ENCODE assay signal across 9 cellular contexts in genomic region chr7:118288098-118288497, GRCh38.
DNase-seq lines count a peak whose midpoint lies in the region; ATAC-seq and TF ChIP-seq lines count a peak whose summit lies in the region.
"Had no signal": no experiment of that assay in that cellular context is flagged by ENCODE, and none has a peak within 500 bp of the region (broad histone marks: within the 10 kb centered on the region; RNA-seq: fewer than 3 reads in every experiment).

No MANE protein-coding gene starts in this region.

- H3K27me3 Mint-ChIP-seq in endothelial cell (ENCODE audit: unreplicated experiment), result peaks cover 4% of the 10 kb centered on the region

- peaks cover 10% of the 10 kb centered on the region for H3K4me1 Mint-ChIP-seq in endothelial cell (ENCODE audit: unreplicated experiment)

- TF ChIP-seq CTCF in endothelial cell (IDR thresholded peaks at IDR 0.05; ENCODE audit: unreplicated experiment), result no peak

- DNase-seq in M059J (ENCODE audit: low read depth), result peak; percentile 4
- no peak for DNase-seq in endothelial cell (ENCODE audit: low spot score)
- no peak for DNase-seq in stimulated activated CD4-positive, alpha-beta T cell treated with anti-CD3 and anti-CD28 coated beads, Interleukin-2, amount 100 ng/mL, for 48 hours
- no peak for DNase-seq in cerebellum (ENCODE audit: low spot score)
- DNase-seq in HUDEP-2 (lab: John Stamatoyannopoulos, UW; ENCODE audit: unreplicated experiment in 76 of 76), result no peak
- DNase-seq: lower lobe of right lung had no signal

- no peak overlapping the region for H3K4me3 Mint-ChIP-seq in endothelial cell (ENCODE audit: unreplicated experiment)

- peaks cover 5% of the 10 kb centered on the region for H3K9me3 Mint-ChIP-seq in endothelial cell (ENCODE audit: unreplicated experiment)

- peaks cover 5% of the 10 kb centered on the region for H3K36me3 Mint-ChIP-seq in endothelial cell (ENCODE audit: low read depth, unreplicated experiment)

- ATAC-seq in GM18870 (IDR thresholded peaks at IDR 0.05; ENCODE audit: unreplicated experiment), result peak; percentile 88
- ATAC-seq in HG02642 (IDR thresholded peaks at IDR 0.05; ENCODE audit: poor library complexity, unreplicated experiment), result peak; percentile 84
- no peak for ATAC-seq in HG03280 (IDR thresholded peaks at IDR 0.05; ENCODE audit: unreplicated experiment)
- ATAC-seq: lower lobe of right lung had no signal

- H3K27ac Mint-ChIP-seq in endothelial cell (ENCODE audit: unreplicated experiment), result peak overlapping the region; percentile 14
